Comparison of ENCODE assay signal across 21 cellular contexts in the genomic region with DNA sequence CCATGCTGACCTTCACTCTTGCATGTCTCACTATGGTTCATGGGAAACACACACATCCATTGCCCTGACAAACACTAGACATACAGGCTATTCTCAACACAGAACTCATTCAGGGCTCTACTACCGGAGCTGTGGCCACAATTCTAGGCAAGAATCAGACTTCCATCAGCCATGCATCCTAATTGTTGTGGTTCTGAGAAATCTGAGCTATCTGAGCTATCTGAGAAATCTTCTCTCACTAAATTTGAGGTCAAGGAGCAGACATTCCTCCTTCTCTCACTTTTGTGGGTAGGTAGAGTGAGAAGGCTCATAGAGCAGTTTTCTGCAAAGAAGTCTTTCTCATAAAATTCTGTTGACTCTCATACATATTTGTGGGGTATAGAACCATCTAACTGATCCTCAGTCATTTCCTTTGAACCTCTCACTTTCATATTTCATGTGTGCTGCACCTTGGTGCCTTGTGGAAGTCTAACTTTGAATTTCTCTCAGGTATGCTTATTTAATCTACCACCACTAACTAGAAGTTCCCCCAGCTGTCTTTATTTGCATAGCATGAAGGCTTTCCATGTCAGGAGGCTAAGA. TPM values are rescaled to one million over a fixed set of nuclear protein-coding genes. Genes with fewer than 3 reads are reported as not detected.
"Had no signal": no experiment of that assay in that cellular context is flagged by ENCODE, and none has a peak within 500 bp of the region (broad histone marks: within the 10 kb centered on the region; RNA-seq: fewer than 3 reads in every experiment).

No MANE protein-coding gene starts in this region.

- H3K36me3 Mint-ChIP-seq: activated naive CD4-positive, alpha-beta T cell treated with anti-CD3 and anti-CD28 coated beads, Interleukin-2, amount 50 U/mL, for 24 hours; brain; naive thymus-derived CD4-positive, alpha-beta T cell; stimulated activated effector memory CD8-positive, alpha-beta T cell treated with anti-CD3 and anti-CD28 coated beads, Interleukin-12 subunit alpha, Interleukin-12 subunit beta, amount 100 ng/mL, for 72 hours had no signal

- DNase-seq: activated CD4-positive, alpha-beta T cell treated with anti-CD3 and anti-CD28 coated beads for 4 hours; activated CD8-positive, alpha-beta T cell treated with anti-CD3 and anti-CD28 coated beads for 36 hours; activated effector memory CD4-positive, alpha-beta T cell treated with anti-CD3 and anti-CD28 coated beads, Interleukin-2, amount 50 U/mL, for 16 hours; activated T-cell treated with anti-CD3 and anti-CD28 coated beads, Interleukin-2, amount 50 U/mL, for 48 hours; adrenal gland; dermis blood vessel endothelial cell; foreskin melanocyte; heart left ventricle; naive thymus-derived CD4-positive, alpha-beta T cell; pancreas; stimulated activated CD4-positive, alpha-beta T cell treated with anti-CD3 and anti-CD28 coated beads, Interleukin-12 subunit alpha, Interleukin-12 subunit beta, amount 100 ng/mL, for 4 hours; stimulated activated CD4-positive, alpha-beta T cell treated with anti-CD3 and anti-CD28 coated beads, Interleukin-2, amount 100 ng/mL, for 24 hours had no signal

- H3K4me1 ChIP-seq: adrenal gland, heart left ventricle, pancreas had no signal

- H3K27ac Mint-ChIP-seq: activated CD8-positive, alpha-beta T cell treated with anti-CD3 and anti-CD28 coated beads for 36 hours; activated naive CD4-positive, alpha-beta T cell treated with anti-CD3 and anti-CD28 coated beads, Interleukin-2, amount 50 U/mL, for 24 hours; brain; naive thymus-derived CD4-positive, alpha-beta T cell; stimulated activated effector memory CD8-positive, alpha-beta T cell treated with anti-CD3 and anti-CD28 coated beads, Interleukin-12 subunit alpha, Interleukin-12 subunit beta, amount 100 ng/mL, for 72 hours; T-helper 1 cell treated with Interleukin-12 subunit alpha and Interleukin-12 subunit beta and Interleukin-4 antibody, amounts not matched to agents 30 μg/mL and 1 μg/mL, for 36 hours had no signal

- H3K27me3 ChIP-seq: adrenal gland, heart left ventricle, pancreas had no signal

- H3K9me3 Mint-ChIP-seq: activated CD8-positive, alpha-beta T cell treated with anti-CD3 and anti-CD28 coated beads for 36 hours; activated naive CD4-positive, alpha-beta T cell treated with anti-CD3 and anti-CD28 coated beads, Interleukin-2, amount 50 U/mL, for 24 hours; brain; stimulated activated effector memory CD8-positive, alpha-beta T cell treated with anti-CD3 and anti-CD28 coated beads, Interleukin-12 subunit alpha, Interleukin-12 subunit beta, amount 100 ng/mL, for 72 hours; T-helper 1 cell treated with Interleukin-12 subunit alpha and Interleukin-12 subunit beta and Interleukin-4 antibody, amounts not matched to agents 30 μg/mL and 1 μg/mL, for 36 hours had no signal

- H3K27ac ChIP-seq: adrenal gland, epithelial cell of prostate, heart left ventricle, pancreas had no signal

- ATAC-seq: activated CD8-positive, alpha-beta T cell treated with anti-CD3 and anti-CD28 coated beads for 36 hours; heart left ventricle; left lobe of liver; naive thymus-derived CD4-positive, alpha-beta T cell; pancreas; stimulated activated effector memory CD8-positive, alpha-beta T cell treated with anti-CD3 and anti-CD28 coated beads, Interleukin-12 subunit alpha, Interleukin-12 subunit beta, amount 100 ng/mL, for 72 hours had no signal

- H3K4me3 ChIP-seq: adrenal gland, heart left ventricle, pancreas had no signal

- H3K4me3 Mint-ChIP-seq: activated CD8-positive, alpha-beta T cell treated with anti-CD3 and anti-CD28 coated beads for 36 hours; activated naive CD4-positive, alpha-beta T cell treated with anti-CD3 and anti-CD28 coated beads, Interleukin-2, amount 50 U/mL, for 24 hours; brain; naive thymus-derived CD4-positive, alpha-beta T cell; stimulated activated effector memory CD8-positive, alpha-beta T cell treated with anti-CD3 and anti-CD28 coated beads, Interleukin-12 subunit alpha, Interleukin-12 subunit beta, amount 100 ng/mL, for 72 hours; T-helper 1 cell treated with Interleukin-12 subunit alpha and Interleukin-12 subunit beta and Interleukin-4 antibody, amounts not matched to agents 30 μg/mL and 1 μg/mL, for 36 hours had no signal

- H3K9me3 ChIP-seq: adrenal gland, heart left ventricle, pancreas had no signal

- H3K4me1 Mint-ChIP-seq: activated naive CD4-positive, alpha-beta T cell treated with anti-CD3 and anti-CD28 coated beads, Interleukin-2, amount 50 U/mL, for 24 hours; brain; naive thymus-derived CD4-positive, alpha-beta T cell; stimulated activated effector memory CD8-positive, alpha-beta T cell treated with anti-CD3 and anti-CD28 coated beads, Interleukin-12 subunit alpha, Interleukin-12 subunit beta, amount 100 ng/mL, for 72 hours had no signal

- FAIRE-seq: pancreas, urothelium cell line had no signal

- H3K36me3 ChIP-seq: adrenal gland, heart left ventricle, pancreas had no signal

RNA-seq across cellular contexts. Expression of gene ADGRF1, which starts 43.6 kb away (rescaled TPM):
- total RNA-seq: activated CD8-positive, alpha-beta T cell treated with anti-CD3 and anti-CD28 coated beads for 36 hours; fibroblast of lung; lung microvascular endothelial cell; naive thymus-derived CD4-positive, alpha-beta T cell had no signal
- polyA plus RNA-seq: fibroblast of lung; heart left ventricle; naive thymus-derived CD4-positive, alpha-beta T cell had no signal
